ENCODE assay signal across 21 cellular contexts in genomic region chr2:161400076-161400475, GRCh38. TPM values are rescaled to one million over a fixed set of nuclear protein-coding genes. Genes with fewer than 3 reads are reported as not detected.
"Had no signal": no experiment of that assay in that cellular context is flagged by ENCODE, and none has a peak within 500 bp of the region (broad histone marks: within the 10 kb centered on the region; RNA-seq: fewer than 3 reads in every experiment).

No MANE protein-coding gene starts in this region.

- H3K27me3 ChIP-seq: ascending aorta, cardiac muscle cell, neutrophil, testis had no signal

- H3K27ac ChIP-seq: ascending aorta, cardiac muscle cell, neutrophil, skin epidermis, testis had no signal

- H3K27ac Mint-ChIP-seq: activated CD8-positive, alpha-beta memory T cell treated with anti-CD3 and anti-CD28 coated beads, Interleukin-2, amount 10 ng/mL, durations not matched to agents 7 days and 5 days; activated naive CD4-positive, alpha-beta T cell treated with anti-CD3 and anti-CD28 coated beads, Interleukin-2, amount 50 U/mL, for 72 hours; activated T-cell treated with anti-CD3 and anti-CD28 coated beads, Interleukin-2, amount 50 U/mL, for 24 hours; naive thymus-derived CD4-positive, alpha-beta T cell; stimulated activated naive CD8-positive, alpha-beta T cell treated with anti-CD3 and anti-CD28 coated beads, Interleukin-15, amount 100 ng/mL, for 72 hours had no signal

- FAIRE-seq: colon had no signal

- H3K4me3 Mint-ChIP-seq: activated CD8-positive, alpha-beta memory T cell treated with anti-CD3 and anti-CD28 coated beads, Interleukin-2, amount 10 ng/mL, durations not matched to agents 7 days and 5 days; activated T-cell treated with anti-CD3 and anti-CD28 coated beads, Interleukin-2, amount 50 U/mL, for 24 hours; naive thymus-derived CD4-positive, alpha-beta T cell; stimulated activated naive CD8-positive, alpha-beta T cell treated with anti-CD3 and anti-CD28 coated beads, Interleukin-15, amount 100 ng/mL, for 72 hours had no signal

- H3K9me3 Mint-ChIP-seq: activated naive CD4-positive, alpha-beta T cell treated with anti-CD3 and anti-CD28 coated beads, Interleukin-2, amount 50 U/mL, for 72 hours; activated T-cell treated with anti-CD3 and anti-CD28 coated beads, Interleukin-2, amount 50 U/mL, for 24 hours; stimulated activated naive CD8-positive, alpha-beta T cell treated with anti-CD3 and anti-CD28 coated beads, Interleukin-15, amount 100 ng/mL, for 72 hours had no signal

- DNase-seq: activated CD4-positive, alpha-beta T cell treated with anti-CD3 and anti-CD28 coated beads, Interleukin-2, amount 50 U/mL, for 4 hours; activated CD8-positive, alpha-beta memory T cell treated with anti-CD3 and anti-CD28 coated beads, Interleukin-2, amount 10 ng/mL, durations not matched to agents 7 days and 5 days; activated effector memory CD4-positive, alpha-beta T cell treated with Interleukin-2 at 50 U/mL for 16 hours; activated T-cell treated with anti-CD3 and anti-CD28 coated beads, Interleukin-2, amount 50 U/mL, for 24 hours; hippocampal formation; left colon; naive thymus-derived CD4-positive, alpha-beta T cell; retina; stimulated activated CD4-positive, alpha-beta T cell treated with anti-CD3 and anti-CD28 coated beads, Interleukin-4, amount 100 ng/mL, for 4 hours; stimulated activated naive CD8-positive, alpha-beta T cell treated with anti-CD3 and anti-CD28 coated beads, Interleukin-15, amount 100 ng/mL, for 72 hours; T-helper 2 cell; testis had no signal

- ATAC-seq: activated CD8-positive, alpha-beta memory T cell treated with anti-CD3 and anti-CD28 coated beads, Interleukin-2, amount 10 ng/mL, durations not matched to agents 7 days and 5 days; activated naive CD4-positive, alpha-beta T cell treated with anti-CD3 and anti-CD28 coated beads, Interleukin-2, amount 50 U/mL, for 72 hours; left colon; naive thymus-derived CD4-positive, alpha-beta T cell; stimulated activated naive CD8-positive, alpha-beta T cell treated with anti-CD3 and anti-CD28 coated beads, Interleukin-15, amount 100 ng/mL, for 72 hours had no signal

- H3K4me1 Mint-ChIP-seq: activated CD8-positive, alpha-beta memory T cell treated with anti-CD3 and anti-CD28 coated beads, Interleukin-2, amount 10 ng/mL, durations not matched to agents 7 days and 5 days; naive thymus-derived CD4-positive, alpha-beta T cell; stimulated activated naive CD8-positive, alpha-beta T cell treated with anti-CD3 and anti-CD28 coated beads, Interleukin-15, amount 100 ng/mL, for 72 hours had no signal

- H3K27me3 Mint-ChIP-seq: activated CD8-positive, alpha-beta memory T cell treated with anti-CD3 and anti-CD28 coated beads, Interleukin-2, amount 10 ng/mL, durations not matched to agents 7 days and 5 days; activated T-cell treated with anti-CD3 and anti-CD28 coated beads, Interleukin-2, amount 50 U/mL, for 24 hours; naive thymus-derived CD4-positive, alpha-beta T cell; stimulated activated naive CD8-positive, alpha-beta T cell treated with anti-CD3 and anti-CD28 coated beads, Interleukin-15, amount 100 ng/mL, for 72 hours had no signal

- H3K9me3 ChIP-seq: ascending aorta, neutrophil, testis had no signal

- H3K4me1 ChIP-seq: ascending aorta, testis had no signal

- H3K4me3 ChIP-seq: ascending aorta, cardiac muscle cell, lung, skin epidermis, testis had no signal

RNA-seq across cellular contexts. Expression of gene TBR1, which starts 16.0 kb away (rescaled TPM):
- total RNA-seq: ascending aorta, glomerular endothelial cell, left colon, lung had no signal
- polyA plus RNA-seq: cardiac muscle cell; naive thymus-derived CD4-positive, alpha-beta T cell; urinary bladder had no signal
